ENCODE assay signal across 32 cellular contexts in genomic region chr4:72300126-72300525, GRCh38.
"Had no signal": no experiment of that assay in that cellular context is flagged by ENCODE, and none has a peak within 500 bp of the region (broad histone marks: within the 10 kb centered on the region; RNA-seq: fewer than 3 reads in every experiment).

No MANE protein-coding gene starts in this region.

- H3K36me3 Mint-ChIP-seq: activated CD8-positive, alpha-beta memory T cell treated with anti-CD3 and anti-CD28 coated beads, Interleukin-2, amount 10 ng/mL, durations not matched to agents 7 days and 5 days; activated naive CD4-positive, alpha-beta T cell treated with anti-CD3 and anti-CD28 coated beads, Interleukin-2, amount 50 U/mL, for 24 hours; activated naive CD8-positive, alpha-beta T cell treated with anti-CD3 and anti-CD28 coated beads, Interleukin-2, amount 10 ng/mL, durations not matched to agents 7 days and 5 days had no signal

- FAIRE-seq: frontal cortex had no signal

- H3K27ac Mint-ChIP-seq: activated CD4-positive, alpha-beta memory T cell treated with anti-CD3 and anti-CD28 coated beads, Interleukin-2, amount 10 ng/mL, durations not matched to agents 7 days and 5 days; activated CD4-positive, alpha-beta T cell treated with anti-CD3 and anti-CD28 coated beads, Interleukin-2, amount 10 ng/mL, durations not matched to agents 7 days and 5 days; activated CD8-positive, alpha-beta memory T cell treated with anti-CD3 and anti-CD28 coated beads, Interleukin-2, amount 10 ng/mL, durations not matched to agents 7 days and 5 days; activated naive CD4-positive, alpha-beta T cell treated with anti-CD3 and anti-CD28 coated beads for 36 hours; activated naive CD4-positive, alpha-beta T cell treated with anti-CD3 and anti-CD28 coated beads, Interleukin-2, amount 50 U/mL, for 24 hours; activated naive CD8-positive, alpha-beta T cell treated with anti-CD3 and anti-CD28 coated beads, Interleukin-2, amount 10 ng/mL, durations not matched to agents 7 days and 5 days; activated T-helper 1 cell treated with anti-CD3 and anti-CD28 coated beads, Interleukin-12 subunit alpha, Interleukin-12 subunit beta, Interleukin-2, Interleukin-4 antibody, amounts not matched to agents 30 ng/mL and 10 ng/mL and 1 ng/mL, durations not matched to agents 14 hours and 24 hours and 36 hours; activated T-helper 2 cell treated with anti-CD3 and anti-CD28 coated beads, Interferon-gamma antibody, Interleukin-2, Interleukin-4, amounts not matched to agents 10 μg/mL and 5 μg/mL and 100 μg/mL, durations not matched to agents 14 hours and 24 hours and 36 hours; dendritic cell treated with granulocyte-macrophage colony-stimulating factor and Interleukin-4, amounts not matched to agents 40 ng/mL and 50 ng/mL, for 4 days; endodermal cell; T-helper 17 cell; WTC11 had no signal

- H3K9me3 Mint-ChIP-seq: activated CD4-positive, alpha-beta memory T cell treated with anti-CD3 and anti-CD28 coated beads, Interleukin-2, amount 10 ng/mL, durations not matched to agents 7 days and 5 days; activated CD4-positive, alpha-beta T cell treated with anti-CD3 and anti-CD28 coated beads, Interleukin-2, amount 10 ng/mL, durations not matched to agents 7 days and 5 days; activated naive CD4-positive, alpha-beta T cell treated with anti-CD3 and anti-CD28 coated beads for 36 hours; activated naive CD4-positive, alpha-beta T cell treated with anti-CD3 and anti-CD28 coated beads, Interleukin-2, amount 50 U/mL, for 24 hours; activated naive CD8-positive, alpha-beta T cell treated with anti-CD3 and anti-CD28 coated beads, Interleukin-2, amount 10 ng/mL, durations not matched to agents 7 days and 5 days; activated T-helper 1 cell treated with anti-CD3 and anti-CD28 coated beads, Interleukin-12 subunit alpha, Interleukin-12 subunit beta, Interleukin-2, Interleukin-4 antibody, amounts not matched to agents 30 ng/mL and 10 ng/mL and 1 ng/mL, durations not matched to agents 14 hours and 24 hours and 36 hours; activated T-helper 2 cell treated with anti-CD3 and anti-CD28 coated beads, Interferon-gamma antibody, Interleukin-2, Interleukin-4, amounts not matched to agents 10 μg/mL and 5 μg/mL and 100 μg/mL, durations not matched to agents 14 hours and 24 hours and 36 hours; dendritic cell treated with granulocyte-macrophage colony-stimulating factor and Interleukin-4, amounts not matched to agents 40 ng/mL and 50 ng/mL, for 4 days; endodermal cell had no signal

- H3K4me1 Mint-ChIP-seq: activated CD4-positive, alpha-beta memory T cell treated with anti-CD3 and anti-CD28 coated beads, Interleukin-2, amount 10 ng/mL, durations not matched to agents 7 days and 5 days; activated CD4-positive, alpha-beta T cell treated with anti-CD3 and anti-CD28 coated beads, Interleukin-2, amount 10 ng/mL, durations not matched to agents 7 days and 5 days; activated naive CD4-positive, alpha-beta T cell treated with anti-CD3 and anti-CD28 coated beads, Interleukin-2, amount 50 U/mL, for 24 hours had no signal

- ATAC-seq: activated CD8-positive, alpha-beta memory T cell treated with anti-CD3 and anti-CD28 coated beads, Interleukin-2, amount 10 ng/mL, durations not matched to agents 7 days and 5 days; body of pancreas; esophagus mucosa; T-helper 17 cell; WTC11 had no signal

- H3K4me3 Mint-ChIP-seq: activated CD4-positive, alpha-beta memory T cell treated with anti-CD3 and anti-CD28 coated beads, Interleukin-2, amount 10 ng/mL, durations not matched to agents 7 days and 5 days; activated CD4-positive, alpha-beta T cell treated with anti-CD3 and anti-CD28 coated beads, Interleukin-2, amount 10 ng/mL, durations not matched to agents 7 days and 5 days; activated CD8-positive, alpha-beta memory T cell treated with anti-CD3 and anti-CD28 coated beads, Interleukin-2, amount 10 ng/mL, durations not matched to agents 7 days and 5 days; activated naive CD4-positive, alpha-beta T cell treated with anti-CD3 and anti-CD28 coated beads for 36 hours; activated naive CD4-positive, alpha-beta T cell treated with anti-CD3 and anti-CD28 coated beads, Interleukin-2, amount 50 U/mL, for 24 hours; activated naive CD8-positive, alpha-beta T cell treated with anti-CD3 and anti-CD28 coated beads, Interleukin-2, amount 10 ng/mL, durations not matched to agents 7 days and 5 days; activated T-helper 1 cell treated with anti-CD3 and anti-CD28 coated beads, Interleukin-12 subunit alpha, Interleukin-12 subunit beta, Interleukin-2, Interleukin-4 antibody, amounts not matched to agents 30 ng/mL and 10 ng/mL and 1 ng/mL, durations not matched to agents 14 hours and 24 hours and 36 hours; dendritic cell treated with granulocyte-macrophage colony-stimulating factor and Interleukin-4, amounts not matched to agents 40 ng/mL and 50 ng/mL, for 4 days; endodermal cell; T-helper 17 cell; WTC11 had no signal

- DNase-seq: activated CD4-positive, alpha-beta memory T cell treated with anti-CD3 and anti-CD28 coated beads, Interleukin-2, amount 10 ng/mL, durations not matched to agents 7 days and 5 days; activated CD4-positive, alpha-beta T cell treated with anti-CD3 and anti-CD28 coated beads for 1 hour; activated CD4-positive, alpha-beta T cell treated with anti-CD3 and anti-CD28 coated beads for 4 hours; activated CD4-positive, alpha-beta T cell treated with anti-CD3 and anti-CD28 coated beads, Interleukin-2, amount 10 ng/mL, durations not matched to agents 7 days and 5 days; activated CD4-positive, alpha-beta T cell treated with anti-CD3 and anti-CD28 coated beads, Interleukin-2, amount 50 U/mL, for 4 hours; activated CD8-positive, alpha-beta memory T cell treated with anti-CD3 and anti-CD28 coated beads, Interleukin-2, amount 10 ng/mL, durations not matched to agents 7 days and 5 days; activated CD8-positive, alpha-beta memory T cell treated with anti-CD3 and anti-CD28 coated beads, Interleukin-2, amount 50 U/mL, for 4 hours; activated effector memory CD4-positive, alpha-beta T cell treated with anti-CD3 and anti-CD28 coated beads, Interleukin-2, amount 50 U/mL, for 16 hours; activated naive CD4-positive, alpha-beta T cell treated with anti-CD3 and anti-CD28 coated beads for 36 hours; activated naive CD8-positive, alpha-beta T cell treated with anti-CD3 and anti-CD28 coated beads, Interleukin-2, amount 10 ng/mL, durations not matched to agents 7 days and 5 days; activated T-cell treated with anti-CD3 and anti-CD28 coated beads, Interleukin-2, amount 50 U/mL, for 1 hour; activated T-cell treated with anti-CD3 and anti-CD28 coated beads, Interleukin-2, amount 50 U/mL, for 48 hours; amygdala; aorta; body of pancreas; caudate nucleus; colonic mucosa; dorsolateral prefrontal cortex; effector memory CD4-positive, alpha-beta T cell; endodermal cell; foreskin fibroblast; head of caudate nucleus; hippocampal formation; T-helper 1 cell; T-helper 17 cell had no signal

- H3K27me3 Mint-ChIP-seq: activated naive CD4-positive, alpha-beta T cell treated with anti-CD3 and anti-CD28 coated beads, Interleukin-2, amount 50 U/mL, for 24 hours; activated naive CD8-positive, alpha-beta T cell treated with anti-CD3 and anti-CD28 coated beads, Interleukin-2, amount 10 ng/mL, durations not matched to agents 7 days and 5 days; dendritic cell treated with granulocyte-macrophage colony-stimulating factor and Interleukin-4, amounts not matched to agents 40 ng/mL and 50 ng/mL, for 4 days had no signal
